Comparison of ENCODE assay signal across 9 cellular contexts in the genomic region with DNA sequence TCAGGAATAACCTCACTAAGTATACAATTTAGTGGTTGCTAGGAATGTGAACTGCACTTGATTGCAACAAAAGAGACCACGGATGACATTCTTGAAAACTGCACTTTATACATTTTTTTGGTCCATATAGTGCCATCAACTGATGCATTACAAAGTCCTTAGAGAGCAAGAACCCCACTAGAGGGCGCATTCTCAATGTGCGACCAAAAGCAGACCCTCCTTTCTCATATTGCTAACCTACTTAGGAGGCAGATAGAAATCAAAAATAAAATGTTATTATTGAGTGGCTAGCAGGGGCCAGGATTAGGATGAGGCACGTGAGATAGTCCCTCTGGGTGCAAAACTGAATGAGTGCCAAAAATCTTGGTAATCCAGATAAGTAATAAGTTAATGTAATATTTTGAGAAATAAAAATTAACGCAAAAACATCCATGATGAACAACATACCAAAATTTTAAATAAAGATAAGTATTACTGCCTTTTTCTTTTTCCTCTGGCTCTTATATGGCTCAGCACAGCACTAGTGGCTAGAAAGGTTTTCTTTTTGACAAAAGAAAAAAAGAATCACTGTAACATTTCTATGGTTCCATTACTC.
DNase-seq lines count a peak whose midpoint lies in the region; ATAC-seq and TF ChIP-seq lines count a peak whose summit lies in the region.
"Had no signal": no experiment of that assay in that cellular context is flagged by ENCODE, and none has a peak within 500 bp of the region (broad histone marks: within the 10 kb centered on the region; RNA-seq: fewer than 3 reads in every experiment).

No MANE protein-coding gene starts in this region.

- ATAC-seq in GM18873 (IDR thresholded peaks at IDR 0.05; ENCODE audit: low FRiP score, unreplicated experiment) (peak; percentile 66), HG03103 (IDR thresholded peaks at IDR 0.05; ENCODE audit: low read depth, unreplicated experiment) (peak; percentile 85)
- ATAC-seq: stimulated activated effector memory CD8-positive, alpha-beta T cell treated with anti-CD3 and anti-CD28 coated beads, Interleukin-12 subunit alpha, Interleukin-12 subunit beta, amount 100 ng/mL, for 72 hours had no signal

- TF ChIP-seq CTCF in chondrocyte (IDR thresholded peaks at IDR 0.05) (peak; percentile 90), nephron (IDR thresholded peaks at IDR 0.05; ENCODE audit: unreplicated experiment in 3 of 3) (peak; percentile 57 to 70 (median 68))

- H3K4me1 Mint-ChIP-seq in chondrocyte (ENCODE audit: low read depth) (peaks cover 34% of the 10 kb centered on the region), nephron (peaks cover 30% of the 10 kb centered on the region)
- H3K4me1 Mint-ChIP-seq: stimulated activated effector memory CD8-positive, alpha-beta T cell treated with anti-CD3 and anti-CD28 coated beads, Interleukin-12 subunit alpha, Interleukin-12 subunit beta, amount 100 ng/mL, for 72 hours had no signal

- H3K27ac Mint-ChIP-seq in chondrocyte (ENCODE audit: unreplicated experiment) (no peak overlapping the region), nephron (peak overlapping the region in 2 of 3 experiments; percentile 11 to 18)
- H3K27ac Mint-ChIP-seq: stimulated activated effector memory CD8-positive, alpha-beta T cell treated with anti-CD3 and anti-CD28 coated beads, Interleukin-12 subunit alpha, Interleukin-12 subunit beta, amount 100 ng/mL, for 72 hours had no signal

- H3K36me3 Mint-ChIP-seq in chondrocyte (ENCODE audit: low read depth) (no peaks in the 10 kb centered on the region), nephron (ENCODE audit: low read depth) (no peaks in the 10 kb centered on the region)
- H3K36me3 Mint-ChIP-seq: stimulated activated effector memory CD8-positive, alpha-beta T cell treated with anti-CD3 and anti-CD28 coated beads, Interleukin-12 subunit alpha, Interleukin-12 subunit beta, amount 100 ng/mL, for 72 hours had no signal

- no peaks in the 10 kb centered on the region for H3K27me3 Mint-ChIP-seq in chondrocyte (ENCODE audit: low read depth)
- H3K27me3 Mint-ChIP-seq in nephron (ENCODE audit: low read depth) = no peaks in the 10 kb centered on the region

- H3K9me3 Mint-ChIP-seq in chondrocyte (ENCODE audit: low read depth) (no peaks in the 10 kb centered on the region), nephron (no peaks in the 10 kb centered on the region)
- H3K9me3 Mint-ChIP-seq: stimulated activated effector memory CD8-positive, alpha-beta T cell treated with anti-CD3 and anti-CD28 coated beads, Interleukin-12 subunit alpha, Interleukin-12 subunit beta, amount 100 ng/mL, for 72 hours had no signal

- DNase-seq in NCI-H2107 treated with DMSO at 0.1 percent for 48 hours (lab: John Stamatoyannopoulos, UW; ENCODE audit: unreplicated experiment) (peak; percentile 14), NCI-H2107 (lab: John Stamatoyannopoulos, UW) (no peak), NCI-H748 treated with DMSO at 0.1 percent for 48 hours (lab: John Stamatoyannopoulos, UW) (peak; percentile 51), chondrocyte (ENCODE audit: low spot score) (no peak), UCSD-AML1 (lab: John Stamatoyannopoulos, UW; ENCODE audit: unreplicated experiment) (no peak)

- H3K4me3 Mint-ChIP-seq in chondrocyte (ENCODE audit: unreplicated experiment) (no peak overlapping the region), nephron (no peak overlapping the region)
- H3K4me3 Mint-ChIP-seq: stimulated activated effector memory CD8-positive, alpha-beta T cell treated with anti-CD3 and anti-CD28 coated beads, Interleukin-12 subunit alpha, Interleukin-12 subunit beta, amount 100 ng/mL, for 72 hours had no signal

Comparison
In these comparisons a context has a peak if more than half of its experiments do, and no peak if none do; other contexts are left out.
1. DNase-seq: peak in NCI-H2107 treated with DMSO at 0.1 percent for 48 hours (single experiment) and NCI-H748 treated with DMSO at 0.1 percent for 48 hours (single experiment); none in NCI-H2107 (single experiment), chondrocyte (single experiment) and UCSD-AML1 (single experiment).